ENCODE assay signal across 7 cellular contexts in the genomic region with DNA sequence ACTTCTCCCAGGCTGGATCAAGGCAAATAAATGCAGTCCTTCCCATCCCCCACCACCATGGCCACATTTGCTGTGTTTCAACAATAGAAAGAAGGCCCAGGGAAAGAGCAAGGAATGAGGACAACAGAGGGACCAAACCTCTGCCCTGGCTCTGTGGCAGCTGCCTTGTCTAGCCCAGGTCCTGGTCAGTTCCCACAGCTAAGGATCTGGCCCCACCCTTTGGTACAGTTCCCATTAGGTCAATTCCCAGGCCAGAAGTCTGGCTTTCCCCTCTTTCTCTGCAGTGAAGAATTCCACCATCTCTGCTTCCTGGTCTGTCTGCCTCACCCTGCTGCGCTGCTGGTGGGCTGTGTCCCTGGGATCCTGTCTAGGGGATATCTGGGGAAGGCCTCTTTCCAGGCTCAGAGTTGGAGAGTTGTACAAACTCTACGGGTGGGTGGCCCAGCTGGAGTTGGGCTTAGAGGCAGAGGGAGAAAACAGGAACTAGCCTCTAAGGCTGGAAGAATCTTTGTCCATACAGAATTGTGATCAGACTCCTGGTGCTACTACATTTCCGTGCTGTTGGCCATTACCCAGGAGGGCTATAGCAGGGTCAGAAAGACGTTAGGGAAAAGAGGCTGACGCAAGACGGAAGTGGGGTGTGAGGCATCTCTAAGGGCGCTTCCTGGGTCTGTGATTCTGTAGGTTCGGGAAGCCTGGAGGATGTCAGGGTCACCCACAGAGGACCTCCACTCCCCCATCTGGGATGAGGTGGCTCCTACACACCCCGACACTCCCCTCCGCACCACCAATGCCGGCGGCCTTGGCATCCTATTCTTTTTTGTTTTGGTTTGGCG. TPM values are rescaled to one million over a fixed set of nuclear protein-coding genes. Genes with fewer than 3 reads are reported as not detected.
DNase-seq lines count a peak whose midpoint lies in the region; ATAC-seq and TF ChIP-seq lines count a peak whose summit lies in the region.

No MANE protein-coding gene starts in this region.

- H3K27ac Mint-ChIP-seq in naive thymus-derived CD8-positive, alpha-beta T cell: peak overlapping the region; percentile 95 to 99 (median 99)

- no peaks in the 10 kb centered on the region for H3K27me3 Mint-ChIP-seq in naive thymus-derived CD8-positive, alpha-beta T cell

- 27 to 45% methylated on average over 13 of the region's 13 CpGs for WGBS in esophagus, 2 donors

- in situ Hi-C loops in Panc1 (cut with HindIII; ENCODE audit: low pct_unique_long_range_greater_than_20kb, low sequenced_read_pairs): loop anchor here (25.0 kb wide), 1 partner anchor 186 kb away; no protein-coding TSS in a partner anchor

- peak overlapping the region; percentile 96 for H3K27ac ChIP-seq in Panc1 (ENCODE audit: low read length)
- H3K27ac ChIP-seq in esophagus (ENCODE audit: low read depth in 2 of 2, low read length in 1 of 2): peak overlapping the region; percentile 92 to 100

- DNase-seq in H7 (peak; percentile 60), Panc1 (ENCODE audit: low read depth, low spot score) (no peak), ecto neural progenitor cell (ENCODE audit: low spot score) (no peak)
- DNase-seq in naive thymus-derived CD8-positive, alpha-beta T cell: no peak

- no TSS peak for BruUV-seq in Panc1 (replicated peaks; lab: Mats Ljungman, UMichigan)

- intact Hi-C loops in Panc1 (cut with micrococcal nuclease; ENCODE audit: unreplicated experiment): no loop called here

- CTCF ChIA-PET in Panc1 (lab: Charles Lee): interaction anchor here (0.5 to 0.7 kb wide), 3 partner anchors 28 to 181 kb away, joined by 3 read pairs; no protein-coding TSS in a partner anchor

- H3K4me3 ChIP-seq in H7 (ENCODE audit: insufficient read depth, low read depth, low read length) (peak overlapping the region; percentile 30), Panc1 (ENCODE audit: low read depth in 2 of 2, low read length in 2 of 2) (peak overlapping the region; percentile 72 to 98), esophagus (ENCODE audit: low read depth in 1 of 2, low read length in 2 of 2) (peak overlapping the region; percentile 78 to 95)

- H3K9me3 ChIP-seq in Panc1 (ENCODE audit: control insufficient read depth, insufficient read depth, low read depth, low read length): no peaks in the 10 kb centered on the region
- no peaks in the 10 kb centered on the region for H3K9me3 ChIP-seq in esophagus (ENCODE audit: control insufficient read depth in 2 of 2, insufficient read depth in 1 of 2, low read depth in 1 of 2, low read length in 1 of 2)

- POLR2A ChIA-PET in Panc1 (lab: Charles Lee): interaction anchor here (0.6 to 2.0 kb wide), 4 partner anchors 18 to 143 kb away, joined by 3 to 11 read pairs (median 3); a partner anchor contains a TSS
- POLR2A ChIA-PET in naive thymus-derived CD8-positive, alpha-beta T cell (lab: Charles Lee): interaction anchor here (0.8 to 7.3 kb wide), 25 partner anchors 9 to 191 kb away, joined by 3 to 231 read pairs (median 7); a partner anchor contains a TSS

- peaks cover 0 to 25% (median 7%) of the 10 kb centered on the region in 3 donors for H3K36me3 Mint-ChIP-seq in naive thymus-derived CD8-positive, alpha-beta T cell

- no peaks in the 10 kb centered on the region for H3K9me3 Mint-ChIP-seq in naive thymus-derived CD8-positive, alpha-beta T cell

- peaks cover 7% of the 10 kb centered on the region for H3K36me3 ChIP-seq in H7 (replicated peaks; ENCODE audit: control insufficient read depth, insufficient read depth, low read length)
- H3K36me3 ChIP-seq in Panc1 (ENCODE audit: control insufficient read depth, insufficient read depth, low read length): peaks cover 2% of the 10 kb centered on the region
- H3K36me3 ChIP-seq in esophagus (ENCODE audit: control insufficient read depth in 2 of 2, insufficient read depth in 2 of 2, low read length in 1 of 2): peaks cover 1 to 4% of the 10 kb centered on the region in 2 donors

- ATAC-seq in Panc1: no peak; the same call in 1 of the 2 replicates
- ATAC-seq in naive thymus-derived CD8-positive, alpha-beta T cell: peak in 1 of 2 donors; percentile 1
- ATAC-seq in GM19395 (IDR thresholded peaks at IDR 0.05; ENCODE audit: unreplicated experiment): no peak
- ATAC-seq in HG03108 (IDR thresholded peaks at IDR 0.05; ENCODE audit: unreplicated experiment): no peak

- H3K4me1 ChIP-seq in Panc1 (ENCODE audit: control insufficient read depth, insufficient read depth, low read length): peaks cover 38% of the 10 kb centered on the region
- H3K4me1 ChIP-seq in esophagus (ENCODE audit: control insufficient read depth in 2 of 2, insufficient read depth in 2 of 2, low read length in 1 of 2): peaks cover 2 to 29% of the 10 kb centered on the region in 2 donors

- peak overlapping the region; percentile 92 to 97 (median 94) for H3K4me3 Mint-ChIP-seq in naive thymus-derived CD8-positive, alpha-beta T cell

- TF ChIP-seq CTCF in Panc1 (IDR thresholded peaks at IDR 0.05): no peak

- H3K4me1 Mint-ChIP-seq in naive thymus-derived CD8-positive, alpha-beta T cell: peaks cover 29 to 75% (median 66%) of the 10 kb centered on the region in 4 donors

- no peaks in the 10 kb centered on the region for H3K27me3 ChIP-seq in H7 (ENCODE audit: control insufficient read depth, insufficient read depth, low read length)
- no peaks in the 10 kb centered on the region for H3K27me3 ChIP-seq in Panc1 (ENCODE audit: control insufficient read depth, insufficient read depth, low read length)
- no peaks in the 10 kb centered on the region for H3K27me3 ChIP-seq in esophagus (ENCODE audit: control insufficient read depth in 1 of 2, insufficient read depth in 2 of 2, low read length in 2 of 2)

RNA-seq across cellular contexts. Expression of a gene that starts 1.0 kb away (rescaled TPM):
- 278 and 312 TPM in 2 replicates for total RNA-seq in H7 (2014; rRNA removed; shearing (Covaris generic))
- total RNA-seq in Panc1 (2021; ENCODE audit: unreplicated experiment): 94.9 TPM
- polyA plus RNA-seq in Panc1 (2012; ENCODE audit: insufficient read length): 203 TPM
- polyA plus RNA-seq in esophagus: 10 to 100 TPM; 27.8 to 76.0 TPM
- 100 to 1,000 TPM; 126 to 127 TPM for total RNA-seq in naive thymus-derived CD8-positive, alpha-beta T cell
- 100 to 1,000 TPM in 1 of 3 donors, 10 to 100 TPM in 2; 78.6 to 106 (median 95.4) TPM for polyA plus RNA-seq in naive thymus-derived CD8-positive, alpha-beta T cell

RNA-seq across cellular contexts. Expression of a gene that starts 2.4 kb away (rescaled TPM):
- 9.0 and 11.7 TPM in 2 replicates for total RNA-seq in H7 (2014; rRNA removed; shearing (Covaris generic))
- 0.26 TPM for total RNA-seq in Panc1 (2021; ENCODE audit: unreplicated experiment)
- polyA plus RNA-seq in Panc1 (2012; ENCODE audit: insufficient read length): 0.11 TPM
- 1 to 10 TPM in 1 of 2 donors, under 1 TPM in 1; 0.82 to 1.1 TPM for polyA plus RNA-seq in esophagus
- 1 to 10 TPM; 4.8 to 7.0 TPM for total RNA-seq in naive thymus-derived CD8-positive, alpha-beta T cell
- polyA plus RNA-seq in naive thymus-derived CD8-positive, alpha-beta T cell: under 1 TPM; 0.07 to 0.34 (median 0.22) TPM

RNA-seq across cellular contexts. Expression of a gene that starts 13.9 kb away (rescaled TPM):
- total RNA-seq in H7 (2014; rRNA removed; shearing (Covaris generic)): 0.35 TPM in 1 of 2 replicates, not detected in the other
- 0.77 TPM for total RNA-seq in Panc1 (2021; ENCODE audit: unreplicated experiment)
- not detected for polyA plus RNA-seq in Panc1 (2012; ENCODE audit: insufficient read length)
- polyA plus RNA-seq in esophagus: 10 to 100 TPM; 10.0 to 14.0 TPM
- total RNA-seq in naive thymus-derived CD8-positive, alpha-beta T cell: 10 to 100 TPM; 27.7 to 31.8 TPM
- polyA plus RNA-seq in naive thymus-derived CD8-positive, alpha-beta T cell: 100 to 1,000 TPM in 1 of 3 donors, 10 to 100 TPM in 2; 67.1 to 107 (median 84.4) TPM

RNA-seq across cellular contexts. Expression of a gene that starts 22.2 kb away (rescaled TPM):
- 7.2 TPM in 1 of 2 replicates, not detected in the other for total RNA-seq in H7 (2014; rRNA removed; shearing (Covaris generic))
- total RNA-seq in Panc1 (2021; ENCODE audit: unreplicated experiment): 1.4 TPM
- polyA plus RNA-seq in Panc1 (2012; ENCODE audit: insufficient read length): not detected
- not detected for polyA plus RNA-seq in esophagus
- not detected for total RNA-seq in naive thymus-derived CD8-positive, alpha-beta T cell
- polyA plus RNA-seq in naive thymus-derived CD8-positive, alpha-beta T cell: not detected

RNA-seq across cellular contexts. Expression of a gene that starts 23.9 kb away (rescaled TPM):
- total RNA-seq in H7 (2014; rRNA removed; shearing (Covaris generic)): 105 and 106 TPM in 2 replicates
- total RNA-seq in Panc1 (2021; ENCODE audit: unreplicated experiment): 28.6 TPM
- polyA plus RNA-seq in Panc1 (2012; ENCODE audit: insufficient read length): 23.1 TPM
- polyA plus RNA-seq in esophagus: 10 to 100 TPM; 18.3 to 18.8 TPM
- total RNA-seq in naive thymus-derived CD8-positive, alpha-beta T cell: 10 to 100 TPM; 81.0 to 97.4 TPM
- polyA plus RNA-seq in naive thymus-derived CD8-positive, alpha-beta T cell: 10 to 100 TPM; 35.4 to 49.9 (median 37.6) TPM

Comparison
In these comparisons a context has a peak if more than half of its experiments do, and no peak if none do; other contexts are left out.
1. H3K4me3 ChIP-seq: peak in every context shown above with its lines; median percentile 86 in esophagus; 85 in Panc1; 30 in H7.
2. RNA of a gene that starts 13.9 kb away (total RNA-seq): 27.7 to 31.8 TPM in naive thymus-derived CD8-positive, alpha-beta T cell; 0.77 TPM in Panc1 (single experiment) and 0.35 TPM in H7; every median in the first group is over 10 times any median in the second.